ENCODE assay signal across 1 cellular context in the genomic region with DNA sequence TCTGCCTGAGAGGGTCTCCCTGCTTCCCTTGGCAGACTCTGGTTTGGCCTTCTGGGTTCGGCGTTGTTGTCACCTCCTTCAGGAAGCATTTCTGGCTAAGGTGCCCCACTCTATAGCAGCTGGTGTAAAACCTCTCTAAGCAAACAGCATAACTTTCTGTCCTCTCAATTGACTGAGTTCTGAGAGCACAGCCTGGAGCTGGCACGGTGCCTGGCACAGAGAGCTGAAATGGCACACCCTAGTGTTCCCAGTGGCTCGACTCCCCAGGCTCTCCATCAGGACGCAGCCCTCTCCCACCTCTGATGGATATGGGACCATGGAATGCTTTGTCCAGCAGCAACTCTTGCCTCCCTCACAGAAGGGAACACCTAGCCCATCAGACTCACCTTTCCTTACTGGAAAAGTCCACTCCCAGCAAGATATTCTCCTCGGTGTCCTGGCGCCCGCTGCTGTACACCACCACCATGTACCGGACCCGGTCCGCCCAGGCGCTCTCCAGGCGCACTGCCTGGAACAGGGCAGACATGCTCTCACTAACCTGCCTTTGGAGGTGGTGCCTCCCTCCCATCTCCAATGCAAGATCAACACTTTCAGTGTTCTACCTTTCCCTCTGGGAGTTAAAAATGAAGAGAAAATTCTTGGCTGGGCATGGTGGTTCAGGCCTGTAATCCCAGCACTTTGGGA.
TF ChIP-seq lines count a peak whose summit lies in the region.

No MANE protein-coding gene starts in this region.

TF ChIP-seq in HCT116, 20 proteins besides CTCF, POLR2A, EP300 and RAD21:
- TF ChIP-seq EGR1 (IDR thresholded peaks at IDR 0.05; ENCODE audit: low read depth) (no peak), YY1 (IDR thresholded peaks at IDR 0.05; ENCODE audit: extremely low read depth, insufficient replicate concordance, low read depth, low read length) (no peak), EZH2 (IDR thresholded peaks at IDR 0.05) (no peak), EZH2phosphoT487 (IDR thresholded peaks at IDR 0.05; ENCODE audit: borderline replicate concordance) (no peak), POLR2AphosphoS5 (IDR thresholded peaks at IDR 0.05; ENCODE audit: low read depth, low read length) (no peak), SIN3A (IDR thresholded peaks at IDR 0.05; ENCODE audit: low read depth) (no peak), ELF1 (IDR thresholded peaks at IDR 0.05; ENCODE audit: borderline replicate concordance, low read depth) (no peak), ZFX (IDR thresholded peaks at IDR 0.05) (no peak), CEBPB (IDR thresholded peaks at IDR 0.05; ENCODE audit: low read depth) (no peak), TCF7L2 (IDR thresholded peaks at IDR 0.05; ENCODE audit: borderline replicate concordance, extremely low read depth, insufficient read depth, insufficient read length) (no peak), FOSL1 (IDR thresholded peaks at IDR 0.05; ENCODE audit: low read depth) (no peak), JUND (IDR thresholded peaks at IDR 0.05) (no peak)
- TF ChIP-seq, protein P1, sequence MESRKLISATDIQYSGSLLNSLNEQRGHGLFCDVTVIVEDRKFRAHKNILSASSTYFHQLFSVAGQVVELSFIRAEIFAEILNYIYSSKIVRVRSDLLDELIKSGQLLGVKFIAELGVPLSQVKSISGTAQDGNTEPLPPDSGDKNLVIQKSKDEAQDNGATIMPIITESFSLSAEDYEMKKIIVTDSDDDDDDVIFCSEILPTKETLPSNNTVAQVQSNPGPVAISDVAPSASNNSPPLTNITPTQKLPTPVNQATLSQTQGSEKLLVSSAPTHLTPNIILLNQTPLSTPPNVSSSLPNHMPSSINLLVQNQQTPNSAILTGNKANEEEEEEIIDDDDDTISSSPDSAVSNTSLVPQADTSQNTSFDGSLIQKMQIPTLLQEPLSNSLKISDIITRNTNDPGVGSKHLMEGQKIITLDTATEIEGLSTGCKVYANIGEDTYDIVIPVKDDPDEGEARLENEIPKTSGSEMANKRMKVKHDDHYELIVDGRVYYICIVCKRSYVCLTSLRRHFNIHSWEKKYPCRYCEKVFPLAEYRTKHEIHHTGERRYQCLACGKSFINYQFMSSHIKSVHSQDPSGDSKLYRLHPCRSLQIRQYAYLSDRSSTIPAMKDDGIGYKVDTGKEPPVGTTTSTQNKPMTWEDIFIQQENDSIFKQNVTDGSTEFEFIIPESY (IDR thresholded peaks at IDR 0.05; ENCODE audit: extremely low read depth, insufficient replicate concordance, low read length) = no peak
- TF ChIP-seq, protein P2, sequence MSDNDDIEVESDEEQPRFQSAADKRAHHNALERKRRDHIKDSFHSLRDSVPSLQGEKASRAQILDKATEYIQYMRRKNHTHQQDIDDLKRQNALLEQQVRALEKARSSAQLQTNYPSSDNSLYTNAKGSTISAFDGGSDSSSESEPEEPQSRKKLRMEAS (IDR thresholded peaks at IDR 0.05) = no peak
- TF ChIP-seq, protein P3, sequence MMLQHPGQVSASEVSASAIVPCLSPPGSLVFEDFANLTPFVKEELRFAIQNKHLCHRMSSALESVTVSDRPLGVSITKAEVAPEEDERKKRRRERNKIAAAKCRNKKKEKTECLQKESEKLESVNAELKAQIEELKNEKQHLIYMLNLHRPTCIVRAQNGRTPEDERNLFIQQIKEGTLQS (IDR thresholded peaks at IDR 0.05) = no peak
